Comparison of ENCODE assay signal across 1 cellular context in the genomic region with DNA sequence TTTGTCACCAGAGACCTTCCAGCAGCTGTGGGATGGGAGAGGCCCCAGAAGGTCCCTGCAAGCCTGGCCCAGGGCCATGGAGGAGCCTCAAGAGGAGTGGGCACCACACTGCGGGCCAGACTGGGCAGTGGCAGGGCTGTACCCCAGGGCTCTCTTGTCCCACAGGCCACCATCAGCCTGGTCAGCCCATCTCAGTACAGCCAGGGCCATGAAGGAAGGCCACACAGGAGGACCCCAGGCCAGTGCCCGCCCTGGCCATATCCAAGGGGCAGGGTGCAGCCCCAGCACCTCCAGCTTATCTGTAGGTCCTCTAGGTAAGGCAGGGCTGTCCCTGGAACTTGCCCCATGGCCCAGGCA.
TF ChIP-seq lines count a peak whose summit lies in the region.

No MANE protein-coding gene starts in this region.

TF ChIP-seq in SK-N-SH, 30 proteins besides CTCF, POLR2A, EP300 and RAD21:
- TF ChIP-seq ELF1 (IDR thresholded peaks at IDR 0.05) (no peak), SIN3A (IDR thresholded peaks at IDR 0.05; ENCODE audit: borderline replicate concordance, low read depth, low read length) (no peak)
